Comparison of ENCODE assay signal across 14 cellular contexts in the genomic region with DNA sequence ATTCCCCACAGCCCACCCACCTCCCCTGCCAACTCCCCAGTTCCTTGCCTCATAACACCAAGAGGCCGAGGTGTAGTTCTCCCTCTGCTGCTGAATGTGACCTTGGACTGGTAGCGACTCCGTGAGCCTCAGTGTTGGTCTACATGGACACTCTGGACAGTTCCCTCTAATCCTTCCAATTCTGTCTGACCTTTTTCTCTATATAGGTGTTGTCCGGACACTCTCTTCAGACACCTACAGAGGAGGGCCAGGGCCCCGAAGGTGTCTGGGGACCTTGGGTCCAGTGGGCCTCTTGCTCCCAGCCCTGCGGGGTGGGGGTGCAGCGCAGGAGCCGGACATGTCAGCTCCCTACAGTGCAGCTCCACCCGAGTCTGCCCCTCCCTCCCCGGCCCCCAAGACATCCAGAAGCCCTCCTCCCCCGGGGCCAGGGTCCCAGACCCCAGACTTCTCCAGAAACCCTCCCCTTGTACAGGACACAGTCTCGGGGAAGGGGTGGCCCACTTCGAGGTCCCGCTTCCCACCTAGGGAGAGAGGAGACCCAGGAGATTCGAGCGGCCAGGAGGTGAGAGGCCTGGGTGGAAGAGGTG. TPM values are rescaled to one million over a fixed set of nuclear protein-coding genes. Genes with fewer than 3 reads are reported as not detected.
DNase-seq lines count a peak whose midpoint lies in the region; ATAC-seq and TF ChIP-seq lines count a peak whose summit lies in the region.
"Had no signal": no experiment of that assay in that cellular context is flagged by ENCODE, and none has a peak within 500 bp of the region (broad histone marks: within the 10 kb centered on the region; RNA-seq: fewer than 3 reads in every experiment).

No MANE protein-coding gene starts in this region.

- H4K20me1 ChIP-seq in mammary epithelial cell (ENCODE audit: insufficient read depth, low read length), result no peaks in the 10 kb centered on the region

- peak; percentile 31 for DNase-seq in NCI-H82 (lab: John Stamatoyannopoulos, UW)
- DNase-seq in NCI-H82 treated with DMSO at 0.1 percent for 48 hours (lab: John Stamatoyannopoulos, UW; ENCODE audit: unreplicated experiment), result no peak
- no peak for DNase-seq in mammary epithelial cell
- no peak for DNase-seq in mesendoderm
- no peak for DNase-seq in thoracic aorta (ENCODE audit: low spot score)
- DNase-seq in NCI-H2029 (lab: John Stamatoyannopoulos, UW), result no peak
- DNase-seq in dermis blood vessel endothelial cell, result no peak
- DNase-seq in putamen (ENCODE audit: low spot score), result no peak
- DNase-seq: activated CD4-positive, alpha-beta T cell treated with anti-CD3 and anti-CD28 coated beads for 4 hours; NCI-H2081 had no signal

- 75% methylated on average over 10 of the region's 16 CpGs for WGBS in mammary epithelial cell (ENCODE audit: low coverage, missing lambda C conversion rate)
- no CpG with 5 or more reads among the region's 16 CpGs for WGBS in mesendoderm (ENCODE audit: extremely low coverage, insufficient coverage, low lambda C conversion rate)

- H3K9me3 ChIP-seq in mammary epithelial cell (replicated peaks; ENCODE audit: insufficient read depth, low read length) (no peaks in the 10 kb centered on the region), thoracic aorta (no peaks in the 10 kb centered on the region)

- no TSS peak for BruUV-seq in mammary epithelial cell (replicated peaks; lab: Mats Ljungman, UMichigan)

- H3K79me2 ChIP-seq in mammary epithelial cell (ENCODE audit: insufficient read depth, low read length) (no peaks in the 10 kb centered on the region), mesendoderm (ENCODE audit: control insufficient read depth, insufficient read depth, low read length) (no peaks in the 10 kb centered on the region)

- no peak overlapping the region for H3K4ac ChIP-seq in mesendoderm (ENCODE audit: low read depth, low read length)

- dilution Hi-C loops in mammary epithelial cell (cut with HindIII; ENCODE audit: low sequenced_read_pairs), result no loop called here

- H2AK5ac ChIP-seq in mesendoderm (ENCODE audit: low read length), result no peak overlapping the region

- intact Hi-C loops in mammary epithelial cell (cut with micrococcal nuclease), result no loop called here

- no peak overlapping the region for H3K18ac ChIP-seq in mesendoderm (ENCODE audit: low read length)

- TF ChIP-seq CTCF in mammary epithelial cell (conservative IDR thresholded peaks at IDR 0.05 in 1 of 2, IDR thresholded peaks at IDR 0.05 in 1 of 2; ENCODE audit: extremely low read depth in 1 of 2, insufficient read depth in 1 of 2, low read depth in 1 of 2, low read length in 2 of 2), result no peak
- no peak for TF ChIP-seq CTCF in thoracic aorta (IDR thresholded peaks at IDR 0.05)

- no peaks in the 10 kb centered on the region for H3K27me3 ChIP-seq in mammary epithelial cell (ENCODE audit: insufficient read depth, low read length)
- H3K27me3 ChIP-seq in mesendoderm (ENCODE audit: insufficient read depth, low read length, poor library complexity), result no peaks in the 10 kb centered on the region
- H3K27me3 ChIP-seq in thoracic aorta (replicated peaks; ENCODE audit: insufficient read depth), result no peaks in the 10 kb centered on the region

- peak overlapping the region; percentile 6 for H2AFZ ChIP-seq in mammary epithelial cell (ENCODE audit: low read depth, low read length)

- in situ Hi-C loops in mammary epithelial cell (cut with MboI; ENCODE audit: low sequenced_read_pairs in 2 of 2), result loop anchor here in 1 of 2 donors (10.0 kb wide), 1 partner anchor 262 kb away; no protein-coding TSS in a partner anchor

- no peak overlapping the region for H2BK5ac ChIP-seq in mesendoderm (ENCODE audit: low read length)

- CTCF ChIA-PET in mammary epithelial cell (lab: Charles Lee; ENCODE audit: low non-redundant PET), result interaction anchor here (0.5 kb wide), 1 partner anchor 11 kb away, joined by 6 read pairs; no protein-coding TSS in a partner anchor

- H3K4me2 ChIP-seq in mammary epithelial cell (ENCODE audit: insufficient read depth, low read depth, low read length) (peak overlapping the region; percentile 32), mesendoderm (ENCODE audit: low read length) (no peak overlapping the region)

- H3K56ac ChIP-seq in mesendoderm (ENCODE audit: low read length), result peak overlapping the region; percentile 15

- H3K79me1 ChIP-seq in mesendoderm (ENCODE audit: low read length), result no peaks in the 10 kb centered on the region

- H3K36me3 ChIP-seq in mammary epithelial cell (ENCODE audit: insufficient read depth, low read length) (no peaks in the 10 kb centered on the region), mesendoderm (ENCODE audit: control insufficient read depth, insufficient read depth, low read length) (no peaks in the 10 kb centered on the region), thoracic aorta (peaks cover 4% of the 10 kb centered on the region)

- no peak overlapping the region for H2BK120ac ChIP-seq in mesendoderm (ENCODE audit: low read depth, low read length)

- no peak overlapping the region for H3K23ac ChIP-seq in mesendoderm (ENCODE audit: low read length)

- H4K5ac ChIP-seq in mesendoderm (ENCODE audit: low read length), result no peak overlapping the region

- H2BK15ac ChIP-seq in mesendoderm (replicated peaks; ENCODE audit: low read depth), result no peak overlapping the region

- no peak for ATAC-seq in thoracic aorta (ENCODE audit: insufficient number of reproducible peaks, low FRiP score, low read depth)

- no peak overlapping the region for H3K27ac ChIP-seq in mammary epithelial cell (ENCODE audit: insufficient read depth, low read depth, low read length)
- H3K27ac ChIP-seq in mesendoderm (ENCODE audit: low read depth, low read length), result no peak overlapping the region
- peak overlapping the region; percentile 25 to 88 for H3K27ac ChIP-seq in thoracic aorta
- H3K27ac ChIP-seq: 22Rv1 had no signal

- no peak overlapping the region for H4K8ac ChIP-seq in mesendoderm (ENCODE audit: low read depth, low read length)

- H3K4me3 ChIP-seq in mammary epithelial cell (replicated peaks in 1 of 3; ENCODE audit: insufficient read depth in 1 of 3, low read depth in 2 of 3, low read length in 3 of 3) (no peak overlapping the region), mesendoderm (ENCODE audit: low read length) (no peak overlapping the region), thoracic aorta (peak overlapping the region; percentile 28)

- peaks cover 13% of the 10 kb centered on the region for H3K4me1 ChIP-seq in mammary epithelial cell (ENCODE audit: insufficient read depth, low read length)
- no peaks in the 10 kb centered on the region for H3K4me1 ChIP-seq in mesendoderm (ENCODE audit: control insufficient read depth, low read depth, low read length)
- H3K4me1 ChIP-seq in thoracic aorta (ENCODE audit: control insufficient read depth in 1 of 2, low read depth in 2 of 2), result peaks cover 31 to 54% of the 10 kb centered on the region in 2 donors

- H3K9ac ChIP-seq in mammary epithelial cell (ENCODE audit: insufficient read depth, low read length) (no peak overlapping the region), mesendoderm (ENCODE audit: low read length) (no peak overlapping the region)

RNA-seq across cellular contexts. Expression of gene ADAMTSL4, which starts 3.6 kb away (rescaled TPM):
- total RNA-seq in mammary epithelial cell (10 to 100 TPM in 1 of 2 donors, 1 to 10 TPM in 1; 2.9 to 98.0 TPM), thoracic aorta (10 to 100 TPM; 28.4 to 45.1 TPM), dermis blood vessel endothelial cell (0.17 and 0.60 TPM in 2 replicates)
- 4.8 TPM for polyA plus RNA-seq in mammary epithelial cell
- 5.1 TPM for polyA minus RNA-seq in mammary epithelial cell
- polyA plus RNA-seq in mesendoderm (2013, experiment 1 of 2), result 1.8 TPM
- polyA plus RNA-seq in mesendoderm (2013, experiment 2 of 2), result 2.3 TPM
- polyA plus RNA-seq: neural cell had no signal

RNA-seq across cellular contexts. Expression of gene MCL1, which starts 26.6 kb away (rescaled TPM):
- total RNA-seq in mammary epithelial cell, result 100 to 1,000 TPM; 289 to 455 TPM
- 126 TPM for polyA plus RNA-seq in mammary epithelial cell
- 272 TPM for polyA minus RNA-seq in mammary epithelial cell
- polyA plus RNA-seq in mesendoderm (2013, experiment 1 of 2), result 146 TPM
- polyA plus RNA-seq in mesendoderm (2013, experiment 2 of 2), result 147 TPM
- total RNA-seq in thoracic aorta, result 100 to 1,000 TPM; 588 to 607 TPM
- total RNA-seq in dermis blood vessel endothelial cell, result 223 and 316 TPM in 2 replicates

RNA-seq across cellular contexts. Expression of gene FALEC, which starts 37.2 kb away (rescaled TPM):
- total RNA-seq in mammary epithelial cell, result not detected
- not detected for polyA plus RNA-seq in mammary epithelial cell
- not detected for polyA minus RNA-seq in mammary epithelial cell
- polyA plus RNA-seq in mesendoderm (2013, experiment 1 of 2), result not detected
- 0.24 TPM for polyA plus RNA-seq in mesendoderm (2013, experiment 2 of 2)
- total RNA-seq in thoracic aorta, result not detected
- not detected in 2 replicates for total RNA-seq in dermis blood vessel endothelial cell
- total RNA-seq: glomerular endothelial cell, RPMI7951 had no signal
- polyA plus RNA-seq: neural cell had no signal

RNA-seq across cellular contexts. Expression of gene ECM1, which starts 44.9 kb away (rescaled TPM):
- 10 to 100 TPM; 12.5 to 16.2 TPM for total RNA-seq in mammary epithelial cell
- 11.7 TPM for polyA plus RNA-seq in mammary epithelial cell
- 13.3 TPM for polyA minus RNA-seq in mammary epithelial cell
- 1.3 TPM for polyA plus RNA-seq in mesendoderm (2013, experiment 1 of 2)
- polyA plus RNA-seq in mesendoderm (2013, experiment 2 of 2), result 1.1 TPM
- 10 to 100 TPM; 22.8 to 54.0 TPM for total RNA-seq in thoracic aorta
- total RNA-seq in dermis blood vessel endothelial cell, result 0.19 and 0.34 TPM in 2 replicates

Comparison
In these comparisons a context has a peak if more than half of its experiments do, and no peak if none do; other contexts are left out.
1. H3K27ac ChIP-seq: peak in thoracic aorta (2 of 2); none in mammary epithelial cell (single experiment) and mesendoderm (single experiment).